In genomic region chr1:67759692-67760029, GRCh38 we compare ENCODE assay signal across 8 cellular contexts.
DNase-seq lines count a peak whose midpoint lies in the region; ATAC-seq and TF ChIP-seq lines count a peak whose summit lies in the region.

No MANE protein-coding gene starts in this region.

- H3K27ac Mint-ChIP-seq in nephron = peak overlapping the region; percentile 76 to 91 (median 87)
- H3K27ac Mint-ChIP-seq in activated CD8-positive, alpha-beta memory T cell treated with anti-CD3 and anti-CD28 coated beads, Interleukin-2, amount 10 ng/mL, durations not matched to agents 7 days and 5 days = no peak overlapping the region
- no peak overlapping the region for H3K27ac Mint-ChIP-seq in stimulated activated memory B cell treated with anti-CD40 and anti-IgM and Interleukin-4, amounts not matched to agents 10 μg/mL and 1 μg/mL and 100 μg/mL, for 72 hours

- CTCF ChIA-PET in activated CD8-positive, alpha-beta memory T cell treated with anti-CD3 and anti-CD28 coated beads, Interleukin-2, amount 10 ng/mL, durations not matched to agents 7 days and 5 days (lab: Charles Lee) = interaction anchor here (0.7 to 3.7 kb wide), 31 partner anchors 8 to 545 kb away, joined by 3 to 84 read pairs (median 5); partner anchors contain the start of gene GADD45A

- DNase-seq in SJSA1 (ENCODE audit: low read depth in 1 of 2, low spot score in 2 of 2) (peak in 1 of 2 experiments; percentile 38), dermis blood vessel endothelial cell (no peak), NCI-H524 (lab: John Stamatoyannopoulos, UW) (no peak)
- DNase-seq in activated CD8-positive, alpha-beta memory T cell treated with anti-CD3 and anti-CD28 coated beads, Interleukin-2, amount 10 ng/mL, durations not matched to agents 7 days and 5 days = no peak

- peaks cover 14% of the 10 kb centered on the region for H3K36me3 ChIP-seq in SJSA1

- peaks cover 28% of the 10 kb centered on the region for H3K4me1 Mint-ChIP-seq in nephron
- H3K4me1 Mint-ChIP-seq in activated CD8-positive, alpha-beta memory T cell treated with anti-CD3 and anti-CD28 coated beads, Interleukin-2, amount 10 ng/mL, durations not matched to agents 7 days and 5 days = peaks cover under 1% of the 10 kb centered on the region
- H3K4me1 Mint-ChIP-seq in stimulated activated memory B cell treated with anti-CD40 and anti-IgM and Interleukin-4, amounts not matched to agents 10 μg/mL and 1 μg/mL and 100 μg/mL, for 72 hours = peaks cover 15% of the 10 kb centered on the region

- H3K4me3 ChIP-seq in SJSA1 = no peak overlapping the region

- no peaks in the 10 kb centered on the region for H3K27me3 ChIP-seq in SJSA1 (replicated peaks)

- H3K9me3 Mint-ChIP-seq in nephron = no peaks in the 10 kb centered on the region
- no peaks in the 10 kb centered on the region for H3K9me3 Mint-ChIP-seq in activated CD8-positive, alpha-beta memory T cell treated with anti-CD3 and anti-CD28 coated beads, Interleukin-2, amount 10 ng/mL, durations not matched to agents 7 days and 5 days (ENCODE audit: low read depth)
- no peaks in the 10 kb centered on the region for H3K9me3 Mint-ChIP-seq in stimulated activated memory B cell treated with anti-CD40 and anti-IgM and Interleukin-4, amounts not matched to agents 10 μg/mL and 1 μg/mL and 100 μg/mL, for 72 hours

- H3K4me3 Mint-ChIP-seq in nephron = peak overlapping the region in 1 of 3 experiments; percentile 22
- H3K4me3 Mint-ChIP-seq in activated CD8-positive, alpha-beta memory T cell treated with anti-CD3 and anti-CD28 coated beads, Interleukin-2, amount 10 ng/mL, durations not matched to agents 7 days and 5 days = no peak overlapping the region
- no peak overlapping the region for H3K4me3 Mint-ChIP-seq in stimulated activated memory B cell treated with anti-CD40 and anti-IgM and Interleukin-4, amounts not matched to agents 10 μg/mL and 1 μg/mL and 100 μg/mL, for 72 hours

- no peak for TF ChIP-seq CTCF in nephron (IDR thresholded peaks at IDR 0.05; ENCODE audit: unreplicated experiment in 3 of 3)

- H3K27ac ChIP-seq in SJSA1 = peak overlapping the region; percentile 27

- ATAC-seq in GM18907 (IDR thresholded peaks at IDR 0.05; ENCODE audit: unreplicated experiment) = peak; percentile 37
- peak; percentile 18 for ATAC-seq in HG02884 (IDR thresholded peaks at IDR 0.05; ENCODE audit: unreplicated experiment)
- ATAC-seq in activated CD8-positive, alpha-beta memory T cell treated with anti-CD3 and anti-CD28 coated beads, Interleukin-2, amount 10 ng/mL, durations not matched to agents 7 days and 5 days = no peak
- ATAC-seq in stimulated activated memory B cell treated with anti-CD40 and anti-IgM and Interleukin-4, amounts not matched to agents 10 μg/mL and 1 μg/mL and 100 μg/mL, for 72 hours = no peak

- no peaks in the 10 kb centered on the region for H3K27me3 Mint-ChIP-seq in nephron (ENCODE audit: low read depth)
- H3K27me3 Mint-ChIP-seq in activated CD8-positive, alpha-beta memory T cell treated with anti-CD3 and anti-CD28 coated beads, Interleukin-2, amount 10 ng/mL, durations not matched to agents 7 days and 5 days = peaks cover 29% of the 10 kb centered on the region
- H3K27me3 Mint-ChIP-seq in stimulated activated memory B cell treated with anti-CD40 and anti-IgM and Interleukin-4, amounts not matched to agents 10 μg/mL and 1 μg/mL and 100 μg/mL, for 72 hours = peaks cover 34% of the 10 kb centered on the region

- H3K9me3 ChIP-seq in SJSA1 (replicated peaks) = no peaks in the 10 kb centered on the region

- no peaks in the 10 kb centered on the region for H3K36me3 Mint-ChIP-seq in nephron (ENCODE audit: low read depth)
- no peaks in the 10 kb centered on the region for H3K36me3 Mint-ChIP-seq in activated CD8-positive, alpha-beta memory T cell treated with anti-CD3 and anti-CD28 coated beads, Interleukin-2, amount 10 ng/mL, durations not matched to agents 7 days and 5 days
- no peaks in the 10 kb centered on the region for H3K36me3 Mint-ChIP-seq in stimulated activated memory B cell treated with anti-CD40 and anti-IgM and Interleukin-4, amounts not matched to agents 10 μg/mL and 1 μg/mL and 100 μg/mL, for 72 hours

- H3K4me1 ChIP-seq in SJSA1 (replicated peaks) = peaks cover 39% of the 10 kb centered on the region

Comparison
In these comparisons a context has a peak if more than half of its experiments do, and no peak if none do; other contexts are left out.
1. ATAC-seq: peak in GM18907 (single experiment) and HG02884 (single experiment); none in activated CD8-positive, alpha-beta memory T cell treated with anti-CD3 and anti-CD28 coated beads, Interleukin-2, amount 10 ng/mL, durations not matched to agents 7 days and 5 days (single experiment) and stimulated activated memory B cell treated with anti-CD40 and anti-IgM and Interleukin-4, amounts not matched to agents 10 μg/mL and 1 μg/mL and 100 μg/mL, for 72 hours (single experiment).
2. H3K27ac Mint-ChIP-seq: peak in nephron (3 of 3); none in activated CD8-positive, alpha-beta memory T cell treated with anti-CD3 and anti-CD28 coated beads, Interleukin-2, amount 10 ng/mL, durations not matched to agents 7 days and 5 days (single experiment) and stimulated activated memory B cell treated with anti-CD40 and anti-IgM and Interleukin-4, amounts not matched to agents 10 μg/mL and 1 μg/mL and 100 μg/mL, for 72 hours (single experiment).